In genomic region chr5:39794511-39794910, GRCh38 we compare ENCODE assay signal across 1 cellular context.
TF ChIP-seq lines count a peak whose summit lies in the region.

No MANE protein-coding gene starts in this region.

TF ChIP-seq in IMR-90, 13 proteins besides CTCF, POLR2A, EP300 and RAD21 (continued from another document):
- TF ChIP-seq USF2 (IDR thresholded peaks at IDR 0.05; ENCODE audit: low read depth, low read length) (no peak), CHD1 (IDR thresholded peaks at IDR 0.05; ENCODE audit: low read depth, low read length) (no peak), BHLHE40 (IDR thresholded peaks at IDR 0.05; ENCODE audit: low read depth, low read length) (no peak), CEBPB (IDR thresholded peaks at IDR 0.05; ENCODE audit: low read depth, low read length) (no peak), MAZ (IDR thresholded peaks at IDR 0.05; ENCODE audit: borderline replicate concordance, low read depth, low read length) (no peak), FOS (IDR thresholded peaks at IDR 0.05; ENCODE audit: low read depth, low read length) (no peak)
